ENCODE assay signal across 9 cellular contexts in the genomic region with DNA sequence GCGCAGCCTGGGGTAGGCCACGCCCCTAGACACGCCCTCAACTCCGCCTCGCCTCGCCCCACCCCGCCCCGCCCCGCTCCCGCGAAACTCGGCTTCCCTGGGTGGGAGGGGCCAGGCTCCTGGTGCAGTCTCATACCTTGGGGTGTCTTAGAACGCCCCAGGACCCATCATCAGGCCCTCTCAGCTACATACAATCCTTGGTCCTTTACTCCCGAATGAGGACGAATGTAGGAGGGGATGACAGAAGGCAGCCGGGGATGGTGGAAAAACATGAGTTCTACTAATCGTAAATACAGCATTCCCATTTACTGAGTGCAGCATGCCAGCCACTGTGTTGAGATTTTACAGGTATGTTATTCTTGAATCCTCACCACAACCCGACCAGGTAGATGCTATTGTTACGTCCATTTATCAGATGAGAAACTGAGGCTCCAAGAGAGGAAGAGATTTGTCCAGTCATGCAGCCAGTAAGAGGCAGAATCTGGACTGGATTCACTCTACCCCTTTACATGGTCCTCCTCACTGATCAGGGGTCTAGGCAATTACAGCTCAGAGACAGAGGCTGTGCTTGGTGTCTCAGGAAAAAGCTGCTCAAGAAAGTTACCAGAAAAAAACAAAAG. TPM values are rescaled to one million over a fixed set of nuclear protein-coding genes. Genes with fewer than 3 reads are reported as not detected.
DNase-seq lines count a peak whose midpoint lies in the region; ATAC-seq and TF ChIP-seq lines count a peak whose summit lies in the region.
"Had no signal": no experiment of that assay in that cellular context is flagged by ENCODE, and none has a peak within 500 bp of the region (broad histone marks: within the 10 kb centered on the region; RNA-seq: fewer than 3 reads in every experiment).

No MANE protein-coding gene starts in this region.

- no peak for TF ChIP-seq POLR2A in esophagus muscularis mucosa (IDR thresholded peaks at IDR 0.05; ENCODE audit: low read depth)

- H3K36me3 ChIP-seq in GM06990 (ENCODE audit: control insufficient read depth, insufficient read depth, low read length) (peaks cover 16% of the 10 kb centered on the region), RWPE2 (ENCODE audit: low read depth) (no peaks in the 10 kb centered on the region), esophagus muscularis mucosa (peaks cover 0 to 3% (median 0%) of the 10 kb centered on the region in 4 donors)

- 9% methylated on average over 8 of the region's 19 CpGs for whole genome bisulfite sequencing in esophagus muscularis mucosa

- H3K9me3 ChIP-seq in RWPE2 (ENCODE audit: severe bottlenecking) (no peaks in the 10 kb centered on the region), esophagus muscularis mucosa (no peaks in the 10 kb centered on the region)

- H3K4me1 ChIP-seq in RWPE2 (ENCODE audit: insufficient read depth, poor library complexity, severe bottlenecking): peaks cover 5% of the 10 kb centered on the region
- peaks cover 21 to 43% (median 31%) of the 10 kb centered on the region in 4 donors for H3K4me1 ChIP-seq in esophagus muscularis mucosa

- TF ChIP-seq CTCF in GM06990 (IDR thresholded peaks at IDR 0.05; ENCODE audit: insufficient read depth, low read length, poor library complexity, severe bottlenecking) (no peak), RWPE2 (IDR thresholded peaks at IDR 0.05; ENCODE audit: poor library complexity, severe bottlenecking) (no peak), esophagus muscularis mucosa (IDR thresholded peaks at IDR 0.05) (peak in 1 of 3 experiments; percentile 0), retinal pigment epithelial cell (conservative IDR thresholded peaks at IDR 0.05; ENCODE audit: low read depth, low read length) (no peak)

- DNase-seq in GM06990 (ENCODE audit: extremely low read depth, insufficient read length) (no peak), RWPE2 (ENCODE audit: low spot score) (no peak), esophagus muscularis mucosa (ENCODE audit: extremely low spot score) (no peak), retinal pigment epithelial cell (ENCODE audit: low read depth) (no peak), occipital lobe (lab: John Stamatoyannopoulos, UW) (no peak), MV-4-11 (lab: John Stamatoyannopoulos, UW) (no peak), SW 1271 (lab: John Stamatoyannopoulos, UW) (no peak), DMS53 (lab: John Stamatoyannopoulos, UW) (no peak)

- H3K27ac ChIP-seq in RWPE2 (ENCODE audit: poor library complexity, severe bottlenecking) (no peak overlapping the region), esophagus muscularis mucosa (replicated peaks in 1 of 4) (peak overlapping the region; percentile 40 to 75 (median 59))

- no peaks in the 10 kb centered on the region for H3K27me3 ChIP-seq in GM06990 (replicated peaks; ENCODE audit: control insufficient read depth, insufficient read depth, low read length)
- no peaks in the 10 kb centered on the region for H3K27me3 ChIP-seq in RWPE2 (ENCODE audit: insufficient read depth, poor library complexity, severe bottlenecking)
- peaks cover 0 to 2% (median 0%) of the 10 kb centered on the region in 4 donors for H3K27me3 ChIP-seq in esophagus muscularis mucosa

- H3K4me3 ChIP-seq in GM06990 (replicated peaks; ENCODE audit: low read depth, low read length) (peak overlapping the region; percentile 67), RWPE2 (ENCODE audit: severe bottlenecking) (peak overlapping the region; percentile 35), esophagus muscularis mucosa (peak overlapping the region; percentile 53 to 70 (median 58)), retinal pigment epithelial cell (ENCODE audit: low read length) (peak overlapping the region; percentile 37)

- no peak; the same call in 2 of the 3 replicates for ATAC-seq in RWPE2 (ENCODE audit: low read depth)

- intact Hi-C loops in esophagus muscularis mucosa (cut with DNase I): no loop called here

- TF ChIP-seq EP300 in esophagus muscularis mucosa (IDR thresholded peaks at IDR 0.05): no peak

RNA-seq across cellular contexts. Expression of gene SH2D3C, which starts 6.8 kb away (rescaled TPM):
- total RNA-seq in esophagus muscularis mucosa: 10 to 100 TPM in 3 of 4 donors, 1 to 10 TPM in 1; 5.0 to 18.1 (median 14.3) TPM
- 5.1 TPM for total RNA-seq in occipital lobe

RNA-seq across cellular contexts. Expression of gene CDK9, which starts 14.2 kb away (rescaled TPM):
- total RNA-seq in esophagus muscularis mucosa (10 to 100 TPM; 54.4 to 79.6 (median 71.7) TPM), occipital lobe (45.1 TPM)

RNA-seq across cellular contexts. Expression of gene FPGS, which starts 31.0 kb away (rescaled TPM):
- total RNA-seq in esophagus muscularis mucosa: 10 to 100 TPM; 36.1 to 56.3 (median 50.1) TPM
- 18.1 TPM for total RNA-seq in occipital lobe

RNA-seq across cellular contexts. Expression of gene TOR2A, which starts 36.6 kb away (rescaled TPM):
- 1 to 10 TPM; 5.4 to 9.2 (median 7.0) TPM for total RNA-seq in esophagus muscularis mucosa
- total RNA-seq in occipital lobe: 7.0 TPM

RNA-seq across cellular contexts. Expression of gene TTC16, which starts 55.8 kb away (rescaled TPM):
- total RNA-seq in esophagus muscularis mucosa (under 1 TPM in 3 of 4 donors, not detected in 1; under 0.01 to 0.17 (median 0.11) TPM), occipital lobe (not detected)
- total RNA-seq: lung microvascular endothelial cell had no signal
